ENCODE assay signal across 8 cellular contexts in genomic region chr15:60916674-60917468, GRCh38.
DNase-seq lines count a peak whose midpoint lies in the region; ATAC-seq, FAIRE-seq and TF ChIP-seq lines count a peak whose summit lies in the region.

No MANE protein-coding gene starts in this region.

- no peak for TF ChIP-seq POLR2A in HepG2 (IDR thresholded peaks at IDR 0.05; ENCODE audit: insufficient read depth in 1 of 2, low read depth in 2 of 2, low read length in 2 of 2)

- TF ChIP-seq EP300 in HepG2 (IDR thresholded peaks at IDR 0.05; ENCODE audit: low read depth in 2 of 2, low read length in 2 of 2) (no peak), HepG2 (CRISPR knock-in tag; IDR thresholded peaks at IDR 0.05; ENCODE audit: borderline replicate concordance) (no peak)

- BruUV-seq in HepG2 (replicated peaks; lab: Mats Ljungman, UMichigan) = no TSS peak

- no peaks in the 10 kb centered on the region for H4K20me1 ChIP-seq in HepG2 (ENCODE audit: insufficient read depth, low read length)

- WGBS in HepG2 (ENCODE audit: low lambda C conversion rate) = 31% methylated on average over 8 of the region's 8 CpGs

- CTCF ChIA-PET in HepG2 (lab: Yijun Ruan, JAX; ENCODE audit: low intra/inter-chr PET ratio, low total read pairs) = interaction anchor here (1.3 to 2.4 kb wide), 5 partner anchors 245 to 409 kb away, joined by 3 to 42 read pairs (median 6); no protein-coding TSS in a partner anchor

- DNase-seq in NCI-H345 treated with DMSO at 0.1 percent for 48 hours (lab: John Stamatoyannopoulos, UW; ENCODE audit: unreplicated experiment) (peak; percentile 43), colonic mucosa (peak; percentile 84), HepG2 (ENCODE audit: low spot score) (peak; percentile 67)
- peak; percentile 92 for DNase-seq in activated CD4-positive, alpha-beta T cell treated with anti-CD3 and anti-CD28 coated beads for 48 hours
- DNase-seq in stimulated activated CD4-positive, alpha-beta T cell treated with anti-CD3 and anti-CD28 coated beads, Interleukin-4, amount 100 ng/mL, for 24 hours = peak; percentile 92

- H3K36me3 ChIP-seq in ACC112 (ENCODE audit: insufficient read depth, low read length) (no peaks in the 10 kb centered on the region), colonic mucosa (no peaks in the 10 kb centered on the region), HepG2 (replicated peaks in 1 of 2; ENCODE audit: control insufficient read depth in 1 of 2, insufficient read depth in 2 of 2, low read length in 2 of 2) (no peaks in the 10 kb centered on the region)

- peak overlapping the region; percentile 18; the same call in 1 of the 2 replicates for H3K4me3 ChIP-seq in ACC112 (ENCODE audit: low read depth, low read length)
- no peak overlapping the region for H3K4me3 ChIP-seq in colonic mucosa
- peak overlapping the region in 1 of 3 experiments; percentile 27; a peak in 1 of 6 replicates for H3K4me3 ChIP-seq in HepG2 (replicated peaks in 1 of 3; ENCODE audit: insufficient read depth in 1 of 3, low read depth in 2 of 3, low read length in 3 of 3)

- H3K79me2 ChIP-seq in ACC112 (ENCODE audit: control insufficient read depth, insufficient read depth, low read length, unreplicated experiment) (no peaks in the 10 kb centered on the region), HepG2 (ENCODE audit: insufficient read depth, low read length) (no peaks in the 10 kb centered on the region)

- TF ChIP-seq RAD21 in HepG2 (CRISPR knock-in tag; IDR thresholded peaks at IDR 0.05) = peak; percentile 72

- intact Hi-C loops in colonic mucosa (cut with DNase I) = loop anchor here (5.0 to 10.0 kb wide), 2 partner anchors 138 to 335 kb away; no protein-coding TSS in a partner anchor
- intact Hi-C loops in HepG2 (cut with micrococcal nuclease; ENCODE audit: unreplicated experiment) = loop anchor here (1.0 to 5.0 kb wide), 4 partner anchors 245 to 408 kb away; no protein-coding TSS in a partner anchor

- in situ Hi-C loops in HepG2 (cut with HindIII; ENCODE audit: extremely low pct_ligation_motif_present, low pct_unique_long_range_greater_than_20kb) = loop anchor here (5.0 kb wide), 1 partner anchor 330 kb away; no protein-coding TSS in a partner anchor

- FAIRE-seq in HepG2 (lab: Jason Lieb, UNC) = peak; percentile 69

- no peaks in the 10 kb centered on the region for H3K9me3 ChIP-seq in colonic mucosa
- no peaks in the 10 kb centered on the region for H3K9me3 ChIP-seq in HepG2 (ENCODE audit: low read length)

- ATAC-seq in GM18867 (IDR thresholded peaks at IDR 0.05; ENCODE audit: unreplicated experiment) (peak; percentile 79), HG03139 (IDR thresholded peaks at IDR 0.05; ENCODE audit: unreplicated experiment) (peak; percentile 82), HepG2 (peak; percentile 93)

- POLR2A ChIA-PET in HepG2 (lab: Yijun Ruan, JAX) = interaction anchor here (1.4 to 1.5 kb wide), 3 partner anchors 15 to 326 kb away, joined by 3 to 7 read pairs (median 3); no protein-coding TSS in a partner anchor

- TF ChIP-seq CTCF in colonic mucosa (IDR thresholded peaks at IDR 0.05) (peak; percentile 82), HepG2 (CRISPR knock-in tag; IDR thresholded peaks at IDR 0.05) (peak; percentile 85)

- 0 out of 2 replicates have a peak, but pooled peaks cover 3% of the 10 kb centered on the region for H3K27me3 ChIP-seq in ACC112 (ENCODE audit: insufficient read depth, low read length)
- H3K27me3 ChIP-seq in colonic mucosa = no peaks in the 10 kb centered on the region
- peaks cover 0 to 20% of the 10 kb centered on the region in 2 experiments; a peak in 1 of 5 replicates for H3K27me3 ChIP-seq in HepG2 (ENCODE audit: control insufficient read depth in 1 of 2, insufficient read depth in 2 of 2, low read length in 2 of 2)

- H3K4me1 ChIP-seq in ACC112 (ENCODE audit: control insufficient read depth, insufficient read depth, low read length, unreplicated experiment) (peaks cover 8% of the 10 kb centered on the region), colonic mucosa (no peaks in the 10 kb centered on the region), HepG2 (ENCODE audit: insufficient read depth, low read length) (peaks cover 28% of the 10 kb centered on the region)

- H3K4me2 ChIP-seq in HepG2 (ENCODE audit: low read depth, low read length) = peak overlapping the region; percentile 50

- H3K9ac ChIP-seq in colonic mucosa (ENCODE audit: low read depth in 2 of 2, low read length in 2 of 2) (no peak overlapping the region), HepG2 (ENCODE audit: insufficient read depth, low read depth, low read length) (no peak overlapping the region)

- H2AFZ ChIP-seq in ACC112 (ENCODE audit: low read length, unreplicated experiment) (peak overlapping the region; percentile 72), HepG2 (ENCODE audit: low read length) (no peak overlapping the region)

- H3K27ac ChIP-seq in ACC112 (ENCODE audit: low read depth, low read length) (no peak overlapping the region), colonic mucosa (peak overlapping the region; percentile 50), HepG2 (ENCODE audit: extremely low read length, insufficient read depth, low read length) (no peak overlapping the region)

TF ChIP-seq in HepG2, 621 proteins besides CTCF, POLR2A, EP300 and RAD21:
- TF ChIP-seq SMC3 (IDR thresholded peaks at IDR 0.05; ENCODE audit: low read length) = peak; percentile 91
- no peak for TF ChIP-seq ZSCAN25 (CRISPR knock-in tag; IDR thresholded peaks at IDR 0.05)
- peak; percentile 90 for TF ChIP-seq STAG1 (CRISPR knock-in tag; IDR thresholded peaks at IDR 0.05)
- TF ChIP-seq, protein P1, sequence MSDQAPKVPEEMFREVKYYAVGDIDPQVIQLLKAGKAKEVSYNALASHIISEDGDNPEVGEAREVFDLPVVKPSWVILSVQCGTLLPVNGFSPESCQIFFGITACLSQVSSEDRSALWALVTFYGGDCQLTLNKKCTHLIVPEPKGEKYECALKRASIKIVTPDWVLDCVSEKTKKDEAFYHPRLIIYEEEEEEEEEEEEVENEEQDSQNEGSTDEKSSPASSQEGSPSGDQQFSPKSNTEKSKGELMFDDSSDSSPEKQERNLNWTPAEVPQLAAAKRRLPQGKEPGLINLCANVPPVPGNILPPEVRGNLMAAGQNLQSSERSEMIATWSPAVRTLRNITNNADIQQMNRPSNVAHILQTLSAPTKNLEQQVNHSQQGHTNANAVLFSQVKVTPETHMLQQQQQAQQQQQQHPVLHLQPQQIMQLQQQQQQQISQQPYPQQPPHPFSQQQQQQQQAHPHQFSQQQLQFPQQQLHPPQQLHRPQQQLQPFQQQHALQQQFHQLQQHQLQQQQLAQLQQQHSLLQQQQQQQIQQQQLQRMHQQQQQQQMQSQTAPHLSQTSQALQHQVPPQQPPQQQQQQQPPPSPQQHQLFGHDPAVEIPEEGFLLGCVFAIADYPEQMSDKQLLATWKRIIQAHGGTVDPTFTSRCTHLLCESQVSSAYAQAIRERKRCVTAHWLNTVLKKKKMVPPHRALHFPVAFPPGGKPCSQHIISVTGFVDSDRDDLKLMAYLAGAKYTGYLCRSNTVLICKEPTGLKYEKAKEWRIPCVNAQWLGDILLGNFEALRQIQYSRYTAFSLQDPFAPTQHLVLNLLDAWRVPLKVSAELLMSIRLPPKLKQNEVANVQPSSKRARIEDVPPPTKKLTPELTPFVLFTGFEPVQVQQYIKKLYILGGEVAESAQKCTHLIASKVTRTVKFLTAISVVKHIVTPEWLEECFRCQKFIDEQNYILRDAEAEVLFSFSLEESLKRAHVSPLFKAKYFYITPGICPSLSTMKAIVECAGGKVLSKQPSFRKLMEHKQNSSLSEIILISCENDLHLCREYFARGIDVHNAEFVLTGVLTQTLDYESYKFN (CRISPR knock-in tag; conservative IDR thresholded peaks at IDR 0.05) = 0 out of 2 replicates have a peak, but pooled peaks have one; percentile 8
- TF ChIP-seq SPEN (CRISPR knock-in tag; IDR thresholded peaks at IDR 0.05; ENCODE audit: low read depth) = peak; percentile 18; the same call in 1 of the 2 replicates
- no peak for TF ChIP-seq TFAP4 (IDR thresholded peaks at IDR 0.05; ENCODE audit: borderline replicate concordance, low read depth)
- peak; percentile 34; the same call in 1 of the 2 replicates for TF ChIP-seq RFX1 (IDR thresholded peaks at IDR 0.05)
- no peak for TF ChIP-seq CAMTA2 (CRISPR knock-in tag; IDR thresholded peaks at IDR 0.05; ENCODE audit: borderline replicate concordance)
- no peak for TF ChIP-seq SOX6 (IDR thresholded peaks at IDR 0.05)
- peak; percentile 28; the same call in 1 of the 2 replicates for TF ChIP-seq SOX6 (CRISPR knock-in tag; IDR thresholded peaks at IDR 0.05)
- no peak for TF ChIP-seq ZNF468 (CRISPR knock-in tag; IDR thresholded peaks at IDR 0.05)
- no peak for TF ChIP-seq SIX1 (CRISPR knock-in tag; IDR thresholded peaks at IDR 0.05; ENCODE audit: borderline replicate concordance)
- TF ChIP-seq ZNF33A (CRISPR knock-in tag; IDR thresholded peaks at IDR 0.05; ENCODE audit: borderline replicate concordance) = peak; percentile 47; the same call in 1 of the 2 replicates
